1 cellular context compared by ENCODE assay signal in genomic region chr16:49659356-49659755, GRCh38.
TF ChIP-seq lines count a peak whose summit lies in the region.

No MANE protein-coding gene starts in this region.

TF ChIP-seq in H1, 55 proteins besides CTCF, POLR2A, EP300 and RAD21 (continued from another document):
- TF ChIP-seq CHD7 (IDR thresholded peaks at IDR 0.05; ENCODE audit: insufficient replicate concordance, low read length) = no peak
- TF ChIP-seq TEAD4 (IDR thresholded peaks at IDR 0.05; ENCODE audit: low read depth, low read length) = no peak
- TF ChIP-seq SP4 (IDR thresholded peaks at IDR 0.05; ENCODE audit: low read length) = no peak
- no peak for TF ChIP-seq SUZ12 (IDR thresholded peaks at IDR 0.05; ENCODE audit: low read length)
- TF ChIP-seq SIRT6 (IDR thresholded peaks at IDR 0.05; ENCODE audit: low read length) = no peak
- TF ChIP-seq TAF7 (optimal IDR thresholded peaks at IDR 0.05; ENCODE audit: borderline replicate concordance, low read depth, low read length) = no peak
- TF ChIP-seq KDM4A (IDR thresholded peaks at IDR 0.05; ENCODE audit: low read depth, low read length, severe bottlenecking) = no peak
